Comparison of ENCODE assay signal across 14 cellular contexts in genomic region chr2:189837336-189837735, GRCh38.
"Had no signal": no experiment of that assay in that cellular context is flagged by ENCODE, and none has a peak within 500 bp of the region (broad histone marks: within the 10 kb centered on the region; RNA-seq: fewer than 3 reads in every experiment).

No MANE protein-coding gene starts in this region.

- H3K4me3 Mint-ChIP-seq: memory B cell had no signal

- H3K27ac Mint-ChIP-seq: activated naive CD4-positive, alpha-beta T cell treated with anti-CD3 and anti-CD28 coated beads, Interleukin-2, amount 50 U/mL, for 72 hours; memory B cell had no signal

- H3K9me3 ChIP-seq: heart left ventricle had no signal

- H3K27me3 Mint-ChIP-seq: memory B cell had no signal

- ATAC-seq: activated CD4-positive, CD25-positive, alpha-beta regulatory T cell treated with anti-CD3 and anti-CD28 coated beads, Interleukin-2, amount 50 U/mL, for 24 hours; activated naive CD4-positive, alpha-beta T cell treated with anti-CD3 and anti-CD28 coated beads, Interleukin-2, amount 50 U/mL, for 72 hours; foreskin keratinocyte; heart left ventricle had no signal

- H3K27ac ChIP-seq: foreskin keratinocyte had no signal

- H3K4me3 ChIP-seq: heart left ventricle had no signal

- H3K27me3 ChIP-seq: foreskin keratinocyte, heart left ventricle had no signal

- DNase-seq: activated effector memory CD4-positive, alpha-beta T cell treated with Interleukin-2 at 50 U/mL for 16 hours; activated T-cell treated with anti-CD3 and anti-CD28 coated beads, Interleukin-2, amount 50 U/mL, for 1 hour; anterior cingulate cortex; foreskin keratinocyte; heart left ventricle; nephron progenitor cell; stimulated activated CD4-positive, alpha-beta T cell treated with anti-CD3 and anti-CD28 coated beads, Interleukin-2, amount 100 ng/mL, for 48 hours; stimulated activated naive CD4-positive, alpha-beta T cell treated with Interleukin-2 at 50 U/mL for 16 hours; T-helper 2 cell; trophoblast cell had no signal

- FAIRE-seq: TTC549 had no signal

- H3K4me1 ChIP-seq: foreskin keratinocyte had no signal

- H3K9me3 Mint-ChIP-seq: activated naive CD4-positive, alpha-beta T cell treated with anti-CD3 and anti-CD28 coated beads, Interleukin-2, amount 50 U/mL, for 72 hours; memory B cell; nephron progenitor cell had no signal
